In genomic region chr4:39591290-39591689, GRCh38 we compare ENCODE assay signal across 15 cellular contexts. TPM values are rescaled to one million over a fixed set of nuclear protein-coding genes. Genes with fewer than 3 reads are reported as not detected.
A peak's percentile ranks its signal among the peaks of the same experiment; 100 is the strongest.
DNase-seq lines count a peak whose midpoint lies in the region; ATAC-seq, FAIRE-seq and TF ChIP-seq lines count a peak whose summit lies in the region.
"Had no signal": no experiment of that assay in that cellular context is flagged by ENCODE, and none has a peak within 500 bp of the region (broad histone marks: within the 10 kb centered on the region; RNA-seq: fewer than 3 reads in every experiment).

No MANE protein-coding gene starts in this region.

- H3K36me3 Mint-ChIP-seq in Calu3 (ENCODE audit: insufficient read depth, unreplicated experiment) = no peaks in the 10 kb centered on the region

- BruUV-seq in Calu3 (replicated peaks; lab: Mats Ljungman, UMichigan) = no TSS peak

- peak; percentile 61 for ATAC-seq in SK-N-SH treated with all-trans-retinoic acid at 6 μM for 48 hours
- ATAC-seq in GM19035 (IDR thresholded peaks at IDR 0.05; ENCODE audit: unreplicated experiment) = no peak

- no peaks in the 10 kb centered on the region for H3K27me3 Mint-ChIP-seq in Calu3 (ENCODE audit: unreplicated experiment)
- H3K27me3 Mint-ChIP-seq: activated CD4-positive, alpha-beta memory T cell treated with anti-CD3 and anti-CD28 coated beads, Interleukin-2, amount 10 ng/mL, durations not matched to agents 7 days and 5 days had no signal

- H3K36me3 ChIP-seq in tibial nerve = peaks cover 0 to 33% (median 0%) of the 10 kb centered on the region in 3 donors

- no peaks in the 10 kb centered on the region for H3K9me3 ChIP-seq in tibial nerve

- no peak overlapping the region for H3K4me3 ChIP-seq in LNCaP clone FGC (ENCODE audit: low read depth, low read length)
- H3K4me3 ChIP-seq in tibial nerve = no peak overlapping the region

- H3K27me3 ChIP-seq in tibial nerve = no peaks in the 10 kb centered on the region

- H3K27ac Mint-ChIP-seq in Calu3 (ENCODE audit: unreplicated experiment) = no peak overlapping the region
- H3K27ac Mint-ChIP-seq: activated CD4-positive, alpha-beta memory T cell treated with anti-CD3 and anti-CD28 coated beads, Interleukin-2, amount 10 ng/mL, durations not matched to agents 7 days and 5 days; activated naive CD4-positive, alpha-beta T cell treated with anti-CD3 and anti-CD28 coated beads for 36 hours; H9 had no signal

- no peaks in the 10 kb centered on the region for H3K4me1 ChIP-seq in tibial nerve

- H3K4me3 Mint-ChIP-seq in Calu3 (ENCODE audit: low read depth, unreplicated experiment) = no peak overlapping the region
- H3K4me3 Mint-ChIP-seq: activated CD4-positive, alpha-beta memory T cell treated with anti-CD3 and anti-CD28 coated beads, Interleukin-2, amount 10 ng/mL, durations not matched to agents 7 days and 5 days; activated naive CD4-positive, alpha-beta T cell treated with anti-CD3 and anti-CD28 coated beads for 36 hours; H9; neural crest cell had no signal

- in situ Hi-C loops in G401 (cut with HindIII; ENCODE audit: low sequenced_read_pairs) = no loop called here

- H3K9me3 Mint-ChIP-seq in Calu3 (ENCODE audit: low read depth, unreplicated experiment) = no peaks in the 10 kb centered on the region
- H3K9me3 Mint-ChIP-seq: activated CD4-positive, alpha-beta memory T cell treated with anti-CD3 and anti-CD28 coated beads, Interleukin-2, amount 10 ng/mL, durations not matched to agents 7 days and 5 days; activated naive CD4-positive, alpha-beta T cell treated with anti-CD3 and anti-CD28 coated beads for 36 hours; H9; neural crest cell had no signal

- peak; percentile 41 for FAIRE-seq in islet of Langerhans (lab: Jason Lieb, UNC)
- FAIRE-seq: colon had no signal

- peak; percentile 7 for DNase-seq in Calu3
- peak; percentile 46 for DNase-seq in LNCaP clone FGC (ENCODE audit: low read depth)
- DNase-seq in tibial nerve (ENCODE audit: low spot score in 2 of 2) = no peak
- no peak for DNase-seq in G401 (ENCODE audit: low spot score)
- DNase-seq in H4 (ENCODE audit: low spot score) = no peak
- DNase-seq: activated CD4-positive, alpha-beta memory T cell treated with anti-CD3 and anti-CD28 coated beads, Interleukin-2, amount 10 ng/mL, durations not matched to agents 7 days and 5 days; activated naive CD4-positive, alpha-beta T cell treated with anti-CD3 and anti-CD28 coated beads for 36 hours; H9; KG1; SW 1271 had no signal

- WGBS in tibial nerve, 2 donors = 89 to 91% methylated on average over 5 of the region's 5 CpGs

- CTCF ChIA-PET in Calu3 (lab: Charles Lee) = interaction anchor here (0.6 to 1.2 kb wide), 3 partner anchors 95 to 149 kb away, joined by 3 to 11 read pairs (median 9); no protein-coding TSS in a partner anchor

- no peak overlapping the region for H3K27ac ChIP-seq in tibial nerve

- intact Hi-C loops in Calu3 (cut with micrococcal nuclease; ENCODE audit: unreplicated experiment) = loop anchor here (1.0 kb wide), 1 partner anchor 122 kb away; no protein-coding TSS in a partner anchor

- no peaks in the 10 kb centered on the region for H3K4me1 Mint-ChIP-seq in Calu3 (ENCODE audit: low read depth, unreplicated experiment)
- H3K4me1 Mint-ChIP-seq: activated CD4-positive, alpha-beta memory T cell treated with anti-CD3 and anti-CD28 coated beads, Interleukin-2, amount 10 ng/mL, durations not matched to agents 7 days and 5 days; H9; neural crest cell had no signal

- no peak for TF ChIP-seq EP300 in tibial nerve (IDR thresholded peaks at IDR 0.05)

- TF ChIP-seq POLR2A in tibial nerve (IDR thresholded peaks at IDR 0.05) = no peak

- TF ChIP-seq CTCF in Calu3 (IDR thresholded peaks at IDR 0.05; ENCODE audit: unreplicated experiment) (no peak), LNCaP clone FGC (IDR thresholded peaks at IDR 0.05; ENCODE audit: control insufficient read depth, extremely low read depth, insufficient read depth) (peak; percentile 51), tibial nerve (IDR thresholded peaks at IDR 0.05) (no peak)

TF ChIP-seq in SK-N-SH treated with all-trans-retinoic acid at 6 μM for 48 hours, 23 proteins besides CTCF, POLR2A, EP300 and RAD21:
- TF ChIP-seq ARNTL (CRISPR knock-in tag; IDR thresholded peaks at IDR 0.05; ENCODE audit: borderline replicate concordance, low read depth) (no peak), PATZ1 (CRISPR knock-in tag; IDR thresholded peaks at IDR 0.05; ENCODE audit: borderline replicate concordance) (no peak), ZFP3 (CRISPR knock-in tag; IDR thresholded peaks at IDR 0.05) (no peak), ZNF8 (CRISPR knock-in tag; IDR thresholded peaks at IDR 0.05) (no peak), OSR1 (CRISPR knock-in tag; IDR thresholded peaks at IDR 0.05) (no peak), TCF4 (CRISPR knock-in tag; IDR thresholded peaks at IDR 0.05; ENCODE audit: borderline replicate concordance) (no peak), POU6F1 (CRISPR knock-in tag; IDR thresholded peaks at IDR 0.05; ENCODE audit: borderline replicate concordance, low read depth) (no peak), ZC3H10 (CRISPR knock-in tag; IDR thresholded peaks at IDR 0.05) (no peak), CSRNP3 (CRISPR knock-in tag; IDR thresholded peaks at IDR 0.05) (no peak), RARB (CRISPR knock-in tag; IDR thresholded peaks at IDR 0.05) (no peak), ESRRG (CRISPR knock-in tag; IDR thresholded peaks at IDR 0.05) (no peak)

RNA-seq across cellular contexts. Expression of gene SMIM14, which starts 47.4 kb away (rescaled TPM):
- total RNA-seq in Calu3 (2022) (19.5 and 22.2 TPM in 2 replicates), tibial nerve (10 to 100 TPM; 26.7 to 42.6 (median 36.2) TPM)
- total RNA-seq in G401 (2014; rRNA removed; shearing (Covaris generic)) = 29.6 and 37.4 TPM in 2 replicates
- 64.1 and 73.3 TPM in 2 replicates for total RNA-seq in H4 (2014; rRNA removed; shearing (Covaris generic))

Comparison
In these comparisons a context has a peak if more than half of its experiments do, and no peak if none do; other contexts are left out.
1. DNase-seq: peak in Calu3 (single experiment) and LNCaP clone FGC (single experiment); none in tibial nerve (0 of 2), G401 (single experiment) and H4 (single experiment).